Comparison of ENCODE assay signal across 8 cellular contexts in genomic region chr12:1204581-1205121, GRCh38.
A peak's percentile ranks its signal among the peaks of the same experiment; 100 is the strongest.
DNase-seq lines count a peak whose midpoint lies in the region; ATAC-seq and TF ChIP-seq lines count a peak whose summit lies in the region.

No MANE protein-coding gene starts in this region.

- no peak overlapping the region for H3K23ac ChIP-seq in mesendoderm (ENCODE audit: low read length)

- H3K36me3 ChIP-seq in CD8-positive, alpha-beta T cell (ENCODE audit: insufficient read depth, low read length), result no peaks in the 10 kb centered on the region
- H3K36me3 ChIP-seq in colonic mucosa (no peaks in the 10 kb centered on the region), mesendoderm (ENCODE audit: control insufficient read depth, insufficient read depth, low read length) (no peaks in the 10 kb centered on the region)

- H3K9ac ChIP-seq in colonic mucosa (ENCODE audit: low read depth in 2 of 2, low read length in 2 of 2) (peak overlapping the region; percentile 37), mesendoderm (ENCODE audit: low read length) (no peak overlapping the region)

- H3K79me2 ChIP-seq in mesendoderm (ENCODE audit: control insufficient read depth, insufficient read depth, low read length), result no peaks in the 10 kb centered on the region

- H4K5ac ChIP-seq in mesendoderm (ENCODE audit: low read length), result no peak overlapping the region

- H3K9me3 ChIP-seq in CD8-positive, alpha-beta T cell (ENCODE audit: low read length), result no peaks in the 10 kb centered on the region
- H3K9me3 ChIP-seq in colonic mucosa, result no peaks in the 10 kb centered on the region

- H3K36me3 Mint-ChIP-seq in CD8-positive, alpha-beta T cell, result peaks cover 7% of the 10 kb centered on the region

- no peak overlapping the region for H3K27ac Mint-ChIP-seq in CD8-positive, alpha-beta T cell

- H3K4me2 ChIP-seq in mesendoderm (ENCODE audit: low read length), result no peak overlapping the region

- peak overlapping the region; percentile 38 for H3K4me3 ChIP-seq in CD8-positive, alpha-beta T cell (ENCODE audit: low read depth, low read length)
- H3K4me3 ChIP-seq in colonic mucosa (peak overlapping the region; percentile 10), mesendoderm (ENCODE audit: low read length) (no peak overlapping the region)

- H3K27me3 Mint-ChIP-seq in CD8-positive, alpha-beta T cell (ENCODE audit: low read depth), result no peaks in the 10 kb centered on the region

- TF ChIP-seq CTCF in CD8-positive, alpha-beta T cell (IDR thresholded peaks at IDR 0.05), result no peak
- TF ChIP-seq CTCF in colonic mucosa (IDR thresholded peaks at IDR 0.05), result no peak

- H3K27ac ChIP-seq in CD8-positive, alpha-beta T cell (ENCODE audit: low read depth, low read length), result peak overlapping the region; percentile 50
- peak overlapping the region; percentile 37 for H3K27ac ChIP-seq in colonic mucosa
- H3K27ac ChIP-seq in mesendoderm (ENCODE audit: low read depth, low read length), result no peak overlapping the region

- POLR2A ChIA-PET in CD8-positive, alpha-beta T cell (lab: Charles Lee), result interaction anchor here (2.1 kb wide), 1 partner anchor 389 kb away, joined by 5 read pairs; the partner anchor contains the start of gene FBXL14

- H3K4ac ChIP-seq in mesendoderm (ENCODE audit: low read depth, low read length), result no peak overlapping the region

- peak; percentile 95 for ATAC-seq in CD8-positive, alpha-beta T cell
- ATAC-seq in GM19452 (IDR thresholded peaks at IDR 0.05; ENCODE audit: unreplicated experiment) (peak; percentile 86), HG03571 (IDR thresholded peaks at IDR 0.05; ENCODE audit: unreplicated experiment) (peak; percentile 80), HG03457 (IDR thresholded peaks at IDR 0.05; ENCODE audit: unreplicated experiment) (no peak), HG02840 (IDR thresholded peaks at IDR 0.05; ENCODE audit: low FRiP score, unreplicated experiment) (no peak)

- no peak overlapping the region for H3K4me3 Mint-ChIP-seq in CD8-positive, alpha-beta T cell

- H2AK5ac ChIP-seq in mesendoderm (ENCODE audit: low read length), result no peak overlapping the region

- no peak overlapping the region for H3K18ac ChIP-seq in mesendoderm (ENCODE audit: low read length)

- H4K8ac ChIP-seq in mesendoderm (ENCODE audit: low read depth, low read length), result no peak overlapping the region

- peaks cover 9% of the 10 kb centered on the region for H3K4me1 ChIP-seq in CD8-positive, alpha-beta T cell (ENCODE audit: insufficient read depth, low read length)
- H3K4me1 ChIP-seq in colonic mucosa (no peaks in the 10 kb centered on the region), mesendoderm (ENCODE audit: control insufficient read depth, low read depth, low read length) (no peaks in the 10 kb centered on the region)

- H3K4me1 Mint-ChIP-seq in CD8-positive, alpha-beta T cell (ENCODE audit: low read depth), result peaks cover 10% of the 10 kb centered on the region

- WGBS in mesendoderm (ENCODE audit: extremely low coverage, insufficient coverage, low lambda C conversion rate), result no CpG with 5 or more reads among the region's 6 CpGs

- H3K9me3 Mint-ChIP-seq in CD8-positive, alpha-beta T cell, result no peaks in the 10 kb centered on the region

- DNase-seq in CD8-positive, alpha-beta T cell, result no peak
- DNase-seq in colonic mucosa (no peak), pons (ENCODE audit: low spot score) (peak; percentile 13), mesendoderm (no peak)

- H3K79me1 ChIP-seq in mesendoderm (ENCODE audit: low read length), result no peaks in the 10 kb centered on the region

- intact Hi-C loops in CD8-positive, alpha-beta T cell (cut with DNase I, micrococcal nuclease), result loop anchor here (5.0 to 10.0 kb wide), 3 partner anchors 73 to 390 kb away; partner anchors contain the start of gene FBXL14 (in 1 of the 2)
- intact Hi-C loops in colonic mucosa (cut with DNase I), result no loop called here

- H3K27me3 ChIP-seq in CD8-positive, alpha-beta T cell (ENCODE audit: insufficient read depth, low read length), result no peaks in the 10 kb centered on the region
- no peaks in the 10 kb centered on the region for H3K27me3 ChIP-seq in colonic mucosa
- H3K27me3 ChIP-seq in mesendoderm (ENCODE audit: insufficient read depth, low read length, poor library complexity), result no peaks in the 10 kb centered on the region

- CTCF ChIA-PET in CD8-positive, alpha-beta T cell (lab: Charles Lee), result interaction anchor here (1.2 to 1.6 kb wide), 2 partner anchors 86 to 378 kb away, joined by 4 to 5 read pairs; no protein-coding TSS in a partner anchor

- H2BK120ac ChIP-seq in mesendoderm (ENCODE audit: low read depth, low read length), result no peak overlapping the region

- H2BK15ac ChIP-seq in mesendoderm (replicated peaks; ENCODE audit: low read depth), result no peak overlapping the region

- no peak overlapping the region for H3K56ac ChIP-seq in mesendoderm (ENCODE audit: low read length)

- H2BK5ac ChIP-seq in mesendoderm (ENCODE audit: low read length), result no peak overlapping the region

Comparison
In these comparisons a context has a peak if more than half of its experiments do, and no peak if none do; other contexts are left out.
1. ATAC-seq: peak in CD8-positive, alpha-beta T cell (single experiment), GM19452 (single experiment) and HG03571 (single experiment); none in HG03457 (single experiment) and HG02840 (single experiment).